Comparison of ENCODE assay signal across 8 cellular contexts in genomic region chr10:930415-931325, GRCh38. TPM values are rescaled to one million over a fixed set of nuclear protein-coding genes. Genes with fewer than 3 reads are reported as not detected.
A peak's percentile ranks its signal among the peaks of the same experiment; 100 is the strongest.
DNase-seq lines count a peak whose midpoint lies in the region; ATAC-seq, FAIRE-seq and TF ChIP-seq lines count a peak whose summit lies in the region.

No MANE protein-coding gene starts in this region.

- peak overlapping the region; percentile 91 for H3K27ac Mint-ChIP-seq in activated CD4-positive, alpha-beta T cell treated with anti-CD3 and anti-CD28 coated beads, Interleukin-2, amount 10 ng/mL, durations not matched to agents 7 days and 5 days

- no peaks in the 10 kb centered on the region for H3K9me3 ChIP-seq in endothelial cell of umbilical vein (replicated peaks; ENCODE audit: control insufficient read depth, insufficient read depth, low read length)

- DNase-seq in NCI-H510A treated with DMSO at 0.1 percent for 48 hours (lab: John Stamatoyannopoulos, UW) (peak; percentile 4), NCI-H510A (lab: John Stamatoyannopoulos, UW) (no peak), KG1 (lab: John Stamatoyannopoulos, UW) (peak; percentile 28), endothelial cell of umbilical vein (ENCODE audit: low read depth, low spot score) (peak; percentile 54), mucosa of gallbladder (ENCODE audit: low spot score) (peak; percentile 48), ureter (ENCODE audit: low spot score) (peak; percentile 50)
- DNase-seq in activated CD4-positive, alpha-beta T cell treated with anti-CD3 and anti-CD28 coated beads, Interleukin-2, amount 10 ng/mL, durations not matched to agents 7 days and 5 days: peak; percentile 40

- no peak for TF ChIP-seq CTCF in endothelial cell of umbilical vein (IDR thresholded peaks at IDR 0.05; ENCODE audit: extremely low read depth in 1 of 2, insufficient read depth in 1 of 2, low read depth in 1 of 2, low read length in 2 of 2)

- POLR2A ChIA-PET in activated CD4-positive, alpha-beta T cell treated with anti-CD3 and anti-CD28 coated beads, Interleukin-2, amount 10 ng/mL, durations not matched to agents 7 days and 5 days (lab: Charles Lee): interaction anchor here (0.6 kb wide), 1 partner anchor 62 kb away, joined by 3 read pairs; no protein-coding TSS in a partner anchor
- POLR2A ChIA-PET in endothelial cell of umbilical vein (lab: Charles Lee): interaction anchor here (2.2 kb wide), 1 partner anchor 56 kb away, joined by 5 read pairs; no protein-coding TSS in a partner anchor

- intact Hi-C loops in endothelial cell of umbilical vein (cut with micrococcal nuclease): loop anchor here (1.0 to 2.0 kb wide), 2 partner anchors 58 to 119 kb away; partner anchors contain the start of genes GTPBP4 and IDI1

- H3K9me1 ChIP-seq in endothelial cell of umbilical vein (replicated peaks; ENCODE audit: control insufficient read depth, extremely low read depth, insufficient read depth, low read length): no peaks in the 10 kb centered on the region

- CTCF ChIA-PET in activated CD4-positive, alpha-beta T cell treated with anti-CD3 and anti-CD28 coated beads, Interleukin-2, amount 10 ng/mL, durations not matched to agents 7 days and 5 days (lab: Charles Lee): interaction anchor here (0.7 to 1.0 kb wide), 3 partner anchors 34 to 180 kb away, joined by 3 read pairs; partner anchors contain the start of gene WDR37
- CTCF ChIA-PET in endothelial cell of umbilical vein (lab: Charles Lee): interaction anchor here (1.0 kb wide), 2 partner anchors 14 to 144 kb away, joined by 3 read pairs; no protein-coding TSS in a partner anchor

- H3K4me2 ChIP-seq in endothelial cell of umbilical vein (ENCODE audit: insufficient read depth, low read length): peak overlapping the region; percentile 97

- peak overlapping the region; percentile 42 for H3K27ac ChIP-seq in endothelial cell of umbilical vein (ENCODE audit: insufficient read depth, low read depth, low read length)

- H3K4me1 Mint-ChIP-seq in activated CD4-positive, alpha-beta T cell treated with anti-CD3 and anti-CD28 coated beads, Interleukin-2, amount 10 ng/mL, durations not matched to agents 7 days and 5 days: peaks cover 48% of the 10 kb centered on the region

- peak; percentile 60 for FAIRE-seq in endothelial cell of umbilical vein (lab: Jason Lieb, UNC)

- peaks cover 58% of the 10 kb centered on the region for H3K79me2 ChIP-seq in endothelial cell of umbilical vein (ENCODE audit: control insufficient read depth, insufficient read depth, low read length)

- peak overlapping the region; percentile 92 for H3K4me3 Mint-ChIP-seq in activated CD4-positive, alpha-beta T cell treated with anti-CD3 and anti-CD28 coated beads, Interleukin-2, amount 10 ng/mL, durations not matched to agents 7 days and 5 days

- no TSS peak for BruUV-seq in endothelial cell of umbilical vein (replicated peaks; lab: Mats Ljungman, UMichigan)

- H3K9ac ChIP-seq in endothelial cell of umbilical vein (replicated peaks; ENCODE audit: extremely low read depth, insufficient read depth, low read length): peak overlapping the region; percentile 69

- dilution Hi-C loops in endothelial cell of umbilical vein (cut with MboI; ENCODE audit: extremely low pct_ligation_motif_present, low sequenced_read_pairs): no loop called here

- H3K36me3 Mint-ChIP-seq in activated CD4-positive, alpha-beta T cell treated with anti-CD3 and anti-CD28 coated beads, Interleukin-2, amount 10 ng/mL, durations not matched to agents 7 days and 5 days (ENCODE audit: low read depth): peaks cover 16% of the 10 kb centered on the region

- H4K20me1 ChIP-seq in endothelial cell of umbilical vein (replicated peaks; ENCODE audit: control insufficient read depth, extremely low read depth, insufficient read depth, low read length): peaks cover 9% of the 10 kb centered on the region

- peak overlapping the region; percentile 28 to 82 (median 77) for H3K4me3 ChIP-seq in endothelial cell of umbilical vein (replicated peaks in 1 of 3; ENCODE audit: insufficient read depth in 1 of 3, low read depth in 1 of 3, low read length in 3 of 3)

- peaks cover 12% of the 10 kb centered on the region for H3K4me1 ChIP-seq in endothelial cell of umbilical vein (ENCODE audit: control insufficient read depth, extremely low read depth, insufficient read depth, low read length)

- no peaks in the 10 kb centered on the region for H3K9me3 Mint-ChIP-seq in activated CD4-positive, alpha-beta T cell treated with anti-CD3 and anti-CD28 coated beads, Interleukin-2, amount 10 ng/mL, durations not matched to agents 7 days and 5 days

- no peak overlapping the region for H2AFZ ChIP-seq in endothelial cell of umbilical vein (ENCODE audit: low read depth, low read length)

- H3K36me3 ChIP-seq in endothelial cell of umbilical vein (ENCODE audit: control insufficient read depth in 2 of 2, extremely low read depth in 1 of 2, insufficient read depth in 2 of 2, low read length in 2 of 2): no peaks in the 10 kb centered on the region

- no peak for TF ChIP-seq POLR2A in endothelial cell of umbilical vein (IDR thresholded peaks at IDR 0.05; ENCODE audit: low read depth, low read length)

- no peaks in the 10 kb centered on the region for H3K27me3 ChIP-seq in endothelial cell of umbilical vein (ENCODE audit: control insufficient read depth in 2 of 2, insufficient read depth in 2 of 2, low read length in 2 of 2)

- no peaks in the 10 kb centered on the region for H3K27me3 Mint-ChIP-seq in activated CD4-positive, alpha-beta T cell treated with anti-CD3 and anti-CD28 coated beads, Interleukin-2, amount 10 ng/mL, durations not matched to agents 7 days and 5 days

- no peak for ATAC-seq in HG03108 (IDR thresholded peaks at IDR 0.05; ENCODE audit: unreplicated experiment)

TF ChIP-seq in endothelial cell of umbilical vein, 7 proteins besides CTCF, POLR2A, EP300 and RAD21:
- TF ChIP-seq FOS (IDR thresholded peaks at IDR 0.05; ENCODE audit: borderline replicate concordance, insufficient read depth, low read length) (no peak), GATA2 (IDR thresholded peaks at IDR 0.05; ENCODE audit: insufficient read depth, insufficient read length, low read depth, low read length) (peak; percentile 44), MYC (IDR thresholded peaks at IDR 0.05; ENCODE audit: low read depth, low read length) (no peak), MAX (IDR thresholded peaks at IDR 0.05; ENCODE audit: insufficient read depth, insufficient read length) (no peak), EZH2 (IDR thresholded peaks at IDR 0.05; ENCODE audit: borderline replicate concordance, low read depth, low read length, severe bottlenecking) (no peak), JUN (IDR thresholded peaks at IDR 0.05; ENCODE audit: borderline replicate concordance, insufficient read depth, insufficient read length, low read depth) (no peak), POLR2AphosphoS5 (IDR thresholded peaks at IDR 0.05; ENCODE audit: insufficient read depth, low read depth, low read length) (peak; percentile 38)

RNA-seq across cellular contexts. Expression of gene LARP4B, which starts 0.8 kb away (rescaled TPM):
- total RNA-seq in activated CD4-positive, alpha-beta T cell treated with anti-CD3 and anti-CD28 coated beads, Interleukin-2, amount 10 ng/mL, durations not matched to agents 7 days and 5 days: 100 to 1,000 TPM in 1 of 2 experiments, 10 to 100 TPM in 1; 86.1 to 101 TPM
- total RNA-seq in endothelial cell of umbilical vein (101 TPM in 2 replicates), mucosa of gallbladder (98.6 TPM), ureter (125 TPM)
- polyA plus RNA-seq in endothelial cell of umbilical vein: 22.9 and 27.4 TPM in 2 replicates
- polyA plus RNA-seq in endothelial cell of umbilical vein (2011; cell fraction: cytosol; rRNA removed): 23.0 and 26.8 TPM in 2 replicates
- polyA plus RNA-seq in endothelial cell of umbilical vein (2011; cell fraction: nucleus; rRNA removed): 98.7 and 106 TPM in 2 replicates
- polyA plus RNA-seq in endothelial cell of umbilical vein (2012): 33.7 and 34.0 TPM in 2 replicates
- 115 and 135 TPM in 2 replicates for polyA minus RNA-seq in endothelial cell of umbilical vein
- 44.7 TPM for polyA minus RNA-seq in endothelial cell of umbilical vein (2011; cell fraction: cytosol; rRNA and poly(A)+ RNA removed)
- 132 and 144 TPM in 2 replicates for polyA minus RNA-seq in endothelial cell of umbilical vein (2011; cell fraction: nucleus; rRNA and poly(A)+ RNA removed)

RNA-seq across cellular contexts. Expression of gene GTPBP4, which starts 57.6 kb away (rescaled TPM):
- 10 to 100 TPM; 53.2 to 63.2 TPM for total RNA-seq in activated CD4-positive, alpha-beta T cell treated with anti-CD3 and anti-CD28 coated beads, Interleukin-2, amount 10 ng/mL, durations not matched to agents 7 days and 5 days
- total RNA-seq in endothelial cell of umbilical vein: 68.9 and 69.3 TPM in 2 replicates
- 10.4 and 12.4 TPM in 2 replicates for polyA plus RNA-seq in endothelial cell of umbilical vein
- 19.6 and 25.9 TPM in 2 replicates for polyA plus RNA-seq in endothelial cell of umbilical vein (2011; cell fraction: cytosol; rRNA removed)
- polyA plus RNA-seq in endothelial cell of umbilical vein (2011; cell fraction: nucleus; rRNA removed): 84.3 and 97.3 TPM in 2 replicates
- 46.9 and 55.9 TPM in 2 replicates for polyA plus RNA-seq in endothelial cell of umbilical vein (2012)
- 44.7 and 45.2 TPM in 2 replicates for polyA minus RNA-seq in endothelial cell of umbilical vein
- 16.5 TPM for polyA minus RNA-seq in endothelial cell of umbilical vein (2011; cell fraction: cytosol; rRNA and poly(A)+ RNA removed)
- polyA minus RNA-seq in endothelial cell of umbilical vein (2011; cell fraction: nucleus; rRNA and poly(A)+ RNA removed): 44.6 and 45.0 TPM in 2 replicates
- total RNA-seq in mucosa of gallbladder: 23.7 TPM
- total RNA-seq in ureter: 53.5 TPM
